In the genomic region with DNA sequence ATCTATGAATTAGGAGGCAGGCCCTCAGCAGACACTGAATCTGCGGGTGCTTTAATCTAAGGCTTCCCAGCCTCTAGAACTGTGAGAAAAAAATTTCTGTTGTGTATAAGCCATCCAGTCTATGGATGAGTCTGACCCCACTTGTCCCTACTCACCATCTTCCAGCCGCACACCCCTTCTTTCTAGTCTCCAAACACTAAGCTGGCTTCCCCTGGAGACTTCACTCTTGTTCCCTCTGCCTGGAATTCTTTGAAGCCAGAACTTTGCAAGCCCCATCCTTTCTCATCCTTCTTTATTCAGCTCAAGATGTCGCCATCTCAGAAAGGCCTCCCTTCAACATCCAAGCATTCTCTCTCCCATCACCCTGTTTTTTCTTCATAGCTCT, we compare ENCODE assay signal across 8 cellular contexts. TPM values are rescaled to one million over a fixed set of nuclear protein-coding genes. Genes with fewer than 3 reads are reported as not detected.
DNase-seq lines count a peak whose midpoint lies in the region; ATAC-seq and TF ChIP-seq lines count a peak whose summit lies in the region.

No MANE protein-coding gene starts in this region.

- H3K4me1 ChIP-seq in ectodermal cell (ENCODE audit: control insufficient read depth, insufficient read depth, low read length) = peaks cover 7% of the 10 kb centered on the region
- peaks cover 22 to 23% of the 10 kb centered on the region in 2 donors for H3K4me1 ChIP-seq in naive thymus-derived CD4-positive, alpha-beta T cell (ENCODE audit: control insufficient read depth in 2 of 2, insufficient read depth in 2 of 2, low read length in 2 of 2)

- CTCF ChIA-PET in BJ (lab: Yijun Ruan, JAX) = no interaction called here
- CTCF ChIA-PET in naive thymus-derived CD4-positive, alpha-beta T cell (lab: Charles Lee) = interaction anchor here (1.2 kb wide), 1 partner anchor 23 kb away, joined by 5 read pairs; no protein-coding TSS in a partner anchor

- H3K36me3 ChIP-seq in BJ (ENCODE audit: control insufficient read depth, insufficient read depth, low read length) = no peaks in the 10 kb centered on the region
- H3K36me3 ChIP-seq in ectodermal cell (ENCODE audit: control insufficient read depth, insufficient read depth, low read length) = no peaks in the 10 kb centered on the region
- peaks cover 0 to 4% (median 0%) of the 10 kb centered on the region in 3 experiments for H3K36me3 ChIP-seq in naive thymus-derived CD4-positive, alpha-beta T cell (ENCODE audit: control insufficient read depth in 2 of 3, insufficient read depth in 3 of 3, low read length in 3 of 3)

- POLR2A ChIA-PET in BJ (lab: Charles Lee) = interaction anchor here (0.6 kb wide), 1 partner anchor 78 kb away, joined by 3 read pairs; no protein-coding TSS in a partner anchor
- POLR2A ChIA-PET in naive thymus-derived CD4-positive, alpha-beta T cell (lab: Charles Lee) = interaction anchor here (0.7 to 1.6 kb wide), 4 partner anchors 13 to 182 kb away, joined by 3 to 20 read pairs (median 5); no protein-coding TSS in a partner anchor

- H3K4me3 ChIP-seq in BJ (ENCODE audit: low read depth, low read length) = peak overlapping the region; percentile 98
- H3K4me3 ChIP-seq in NB4 (ENCODE audit: low read depth, low read length) = peak overlapping the region; percentile 96
- peak overlapping the region; percentile 88 for H3K4me3 ChIP-seq in ectodermal cell (ENCODE audit: insufficient read depth, low read depth, low read length)
- peak overlapping the region; percentile 82 for H3K4me3 ChIP-seq in naive thymus-derived CD4-positive, alpha-beta T cell (ENCODE audit: low read length)

- H3K9me3 Mint-ChIP-seq in naive thymus-derived CD4-positive, alpha-beta T cell = no peaks in the 10 kb centered on the region

- TF ChIP-seq POLR2A in NB4 (IDR thresholded peaks at IDR 0.05; ENCODE audit: extremely low read depth, insufficient read length) = no peak

- H3K27ac Mint-ChIP-seq in naive thymus-derived CD4-positive, alpha-beta T cell = peak overlapping the region in 7 of 9 donors; percentile 82 to 98 (median 94)

- TF ChIP-seq CTCF in BJ (IDR thresholded peaks at IDR 0.05; ENCODE audit: insufficient read depth, low read depth, low read length) = no peak
- no peak for TF ChIP-seq CTCF in NB4 (IDR thresholded peaks at IDR 0.05; ENCODE audit: low read depth, low read length)

- H3K4me1 Mint-ChIP-seq in naive thymus-derived CD4-positive, alpha-beta T cell = peaks cover 10 to 31% (median 26%) of the 10 kb centered on the region in 7 donors

- intact Hi-C loops in naive thymus-derived CD4-positive, alpha-beta T cell (cut with micrococcal nuclease) = loop anchor here (1.0 to 10.0 kb wide), 2 partner anchors 47 to 455 kb away; a partner anchor contains a TSS

- DNase-seq in BJ (ENCODE audit: low read depth) (no peak), NB4 (ENCODE audit: low read depth) (no peak), AG08395 (ENCODE audit: low spot score) (no peak)
- no peak for DNase-seq in naive thymus-derived CD4-positive, alpha-beta T cell
- DNase-seq in stimulated activated naive CD4-positive, alpha-beta T cell (lab: John Stamatoyannopoulos, UW) = no peak

- peak overlapping the region; percentile 65 for H3K27ac ChIP-seq in ectodermal cell (ENCODE audit: insufficient read depth, low read depth, low read length, poor library complexity, severe bottlenecking)
- H3K27ac ChIP-seq in naive thymus-derived CD4-positive, alpha-beta T cell (ENCODE audit: low read depth, low read length) = peak overlapping the region; percentile 84

- peaks cover 0 to 5% (median 0%) of the 10 kb centered on the region in 5 donors for H3K27me3 Mint-ChIP-seq in naive thymus-derived CD4-positive, alpha-beta T cell

- peak overlapping the region in 1 of 10 donors; percentile 90 for H3K4me3 Mint-ChIP-seq in naive thymus-derived CD4-positive, alpha-beta T cell

- WGBS in ectodermal cell, 2 experiments = 76 to 82% methylated on average over 3 of the region's 3 CpGs

- peaks cover 0 to 4% (median 0%) of the 10 kb centered on the region in 5 donors for H3K36me3 Mint-ChIP-seq in naive thymus-derived CD4-positive, alpha-beta T cell

- no peak for ATAC-seq in naive thymus-derived CD4-positive, alpha-beta T cell
- ATAC-seq in HG03442 (IDR thresholded peaks at IDR 0.05; ENCODE audit: unreplicated experiment) (no peak), GM18519 (IDR thresholded peaks at IDR 0.05; ENCODE audit: low FRiP score, unreplicated experiment) (no peak)

- H3K27me3 ChIP-seq in BJ (ENCODE audit: control insufficient read depth, insufficient read depth, low read length) (no peaks in the 10 kb centered on the region), ectodermal cell (ENCODE audit: control insufficient read depth, insufficient read depth, low read length, poor library complexity, severe bottlenecking) (no peaks in the 10 kb centered on the region)
- no peaks in the 10 kb centered on the region for H3K27me3 ChIP-seq in naive thymus-derived CD4-positive, alpha-beta T cell (ENCODE audit: control insufficient read depth in 2 of 2, insufficient read depth in 2 of 2, low read length in 2 of 2)

- H3K9me3 ChIP-seq in ectodermal cell (ENCODE audit: control insufficient read depth, low read length) = no peaks in the 10 kb centered on the region
- H3K9me3 ChIP-seq in naive thymus-derived CD4-positive, alpha-beta T cell (ENCODE audit: control insufficient read depth in 2 of 3, low read length in 3 of 3) = no peaks in the 10 kb centered on the region

RNA-seq across cellular contexts. Expression of a gene that starts 0.6 kb away (rescaled TPM):
- polyA plus RNA-seq in BJ (2011; rRNA removed) = 51.8 and 61.2 TPM in 2 replicates
- 61.7 and 67.0 TPM in 2 replicates for polyA minus RNA-seq in BJ (2011; rRNA and poly(A)+ RNA removed)
- 156 TPM for polyA plus RNA-seq in ectodermal cell (2013, experiment 1 of 4)
- polyA plus RNA-seq in ectodermal cell (2013, experiment 2 of 4) = 144 TPM
- polyA plus RNA-seq in ectodermal cell (2013, experiment 3 of 4) = 105 TPM
- polyA plus RNA-seq in ectodermal cell (2013, experiment 4 of 4) = 119 TPM
- total RNA-seq in naive thymus-derived CD4-positive, alpha-beta T cell = 10 to 100 TPM; 53.0 to 90.5 (median 58.3) TPM
- polyA plus RNA-seq in naive thymus-derived CD4-positive, alpha-beta T cell = 10 to 100 TPM; 64.5 to 83.2 TPM

RNA-seq across cellular contexts. Expression of a gene that starts 47.1 kb away (rescaled TPM):
- 55.5 and 60.2 TPM in 2 replicates for polyA plus RNA-seq in BJ (2011; rRNA removed)
- polyA minus RNA-seq in BJ (2011; rRNA and poly(A)+ RNA removed) = 176 and 360 TPM in 2 replicates
- 13.8 TPM for polyA plus RNA-seq in ectodermal cell (2013, experiment 1 of 4)
- 20.6 TPM for polyA plus RNA-seq in ectodermal cell (2013, experiment 2 of 4)
- polyA plus RNA-seq in ectodermal cell (2013, experiment 3 of 4) = 26.8 TPM
- polyA plus RNA-seq in ectodermal cell (2013, experiment 4 of 4) = 23.8 TPM
- 10 to 100 TPM; 15.0 to 70.7 (median 25.9) TPM for total RNA-seq in naive thymus-derived CD4-positive, alpha-beta T cell
- 100 to 1,000 TPM; 133 to 157 TPM for polyA plus RNA-seq in naive thymus-derived CD4-positive, alpha-beta T cell

RNA-seq across cellular contexts. Expression of a gene that starts 59.7 kb away (rescaled TPM):
- not detected in 2 replicates for polyA plus RNA-seq in BJ (2011; rRNA removed)
- not detected in 2 replicates for polyA minus RNA-seq in BJ (2011; rRNA and poly(A)+ RNA removed)
- not detected for polyA plus RNA-seq in ectodermal cell (2013, experiment 1 of 4)
- polyA plus RNA-seq in ectodermal cell (2013, experiment 2 of 4) = not detected
- 1.0 TPM for polyA plus RNA-seq in ectodermal cell (2013, experiment 3 of 4)
- 1.9 TPM for polyA plus RNA-seq in ectodermal cell (2013, experiment 4 of 4)
- total RNA-seq in naive thymus-derived CD4-positive, alpha-beta T cell = 1 to 10 TPM in 1 of 5 experiments, not detected in 4; 1.6 TPM
- polyA plus RNA-seq in naive thymus-derived CD4-positive, alpha-beta T cell = not detected
